ENCODE assay signal across 5 cellular contexts in genomic region chrX:1815456-1816175, GRCh38.
"Had no signal": no experiment of that assay in that cellular context is flagged by ENCODE, and none has a peak within 500 bp of the region (broad histone marks: within the 10 kb centered on the region; RNA-seq: fewer than 3 reads in every experiment).

No MANE protein-coding gene starts in this region.

- ATAC-seq: K562 had no signal

- H3K4me3 ChIP-seq: GM23248, K562 had no signal

- H3K27ac ChIP-seq: GM23248 had no signal

- DNase-seq: GM23248, H7, HCEC 1CT, IMR-90 had no signal

- H2AFZ ChIP-seq: GM23248 had no signal
